Comparison of ENCODE assay signal across 8 cellular contexts in genomic region chr4:158253350-158253980, GRCh38. TPM values are rescaled to one million over a fixed set of nuclear protein-coding genes. Genes with fewer than 3 reads are reported as not detected.
DNase-seq lines count a peak whose midpoint lies in the region; ATAC-seq and TF ChIP-seq lines count a peak whose summit lies in the region.

No MANE protein-coding gene starts in this region.

- TF ChIP-seq CTCF in progenitor cell of endocrine pancreas (IDR thresholded peaks at IDR 0.05; ENCODE audit: unreplicated experiment) = peak; percentile 71

- CTCF ChIA-PET in activated naive CD4-positive, alpha-beta T cell treated with anti-CD3 and anti-CD28 coated beads for 36 hours (lab: Charles Lee) = interaction anchor here (1.0 to 1.4 kb wide), 2 partner anchors 11 to 34 kb away, joined by 3 read pairs; no protein-coding TSS in a partner anchor

- ATAC-seq in GM19455 (IDR thresholded peaks at IDR 0.05; ENCODE audit: unreplicated experiment) = peak; percentile 78
- ATAC-seq in HG03439 (IDR thresholded peaks at IDR 0.05; ENCODE audit: unreplicated experiment) = peak; percentile 83

- intact Hi-C loops in activated naive CD4-positive, alpha-beta T cell treated with anti-CD3 and anti-CD28 coated beads for 36 hours (cut with micrococcal nuclease) = loop anchor here (1.0 to 10.0 kb wide), 6 partner anchors 81 to 949 kb away; partner anchors contain the start of gene GASK1B

- peaks cover 18% of the 10 kb centered on the region for H3K27me3 Mint-ChIP-seq in activated naive CD4-positive, alpha-beta T cell treated with anti-CD3 and anti-CD28 coated beads for 36 hours (ENCODE audit: low read depth)
- H3K27me3 Mint-ChIP-seq in progenitor cell of endocrine pancreas = no peaks in the 10 kb centered on the region

- peak; percentile 62 for DNase-seq in EL
- peak; percentile 78 for DNase-seq in NCI-H69 (lab: John Stamatoyannopoulos, UW)
- DNase-seq in activated naive CD4-positive, alpha-beta T cell treated with anti-CD3 and anti-CD28 coated beads for 36 hours = peak; percentile 76
- peak; percentile 29 for DNase-seq in glomerular endothelial cell (ENCODE audit: extremely low read depth, low read depth, low spot score)
- DNase-seq in progenitor cell of endocrine pancreas (ENCODE audit: low spot score, unreplicated experiment) = peak; percentile 17
- no peak for DNase-seq in GM19238 (ENCODE audit: insufficient read length, low spot score)

- H3K9me3 Mint-ChIP-seq in activated naive CD4-positive, alpha-beta T cell treated with anti-CD3 and anti-CD28 coated beads for 36 hours = no peaks in the 10 kb centered on the region
- no peaks in the 10 kb centered on the region for H3K9me3 Mint-ChIP-seq in progenitor cell of endocrine pancreas (ENCODE audit: low read depth)

- H3K27ac Mint-ChIP-seq in activated naive CD4-positive, alpha-beta T cell treated with anti-CD3 and anti-CD28 coated beads for 36 hours = no peak overlapping the region
- no peak overlapping the region for H3K27ac Mint-ChIP-seq in progenitor cell of endocrine pancreas

- no peak overlapping the region for H3K4me3 Mint-ChIP-seq in activated naive CD4-positive, alpha-beta T cell treated with anti-CD3 and anti-CD28 coated beads for 36 hours
- H3K4me3 Mint-ChIP-seq in progenitor cell of endocrine pancreas (ENCODE audit: low read depth) = no peak overlapping the region

- H3K4me1 Mint-ChIP-seq in activated naive CD4-positive, alpha-beta T cell treated with anti-CD3 and anti-CD28 coated beads for 36 hours (ENCODE audit: low read depth) = peaks cover 7% of the 10 kb centered on the region
- H3K4me1 Mint-ChIP-seq in progenitor cell of endocrine pancreas (ENCODE audit: low read depth) = no peaks in the 10 kb centered on the region

- no peaks in the 10 kb centered on the region for H3K36me3 Mint-ChIP-seq in activated naive CD4-positive, alpha-beta T cell treated with anti-CD3 and anti-CD28 coated beads for 36 hours (ENCODE audit: low read depth)
- no peaks in the 10 kb centered on the region for H3K36me3 Mint-ChIP-seq in progenitor cell of endocrine pancreas (ENCODE audit: insufficient read depth)

RNA-seq across cellular contexts. Expression of gene TMEM144, which starts 43.2 kb away (rescaled TPM):
- under 1 TPM in 1 of 2 experiments, not detected in 1; 0.31 TPM for total RNA-seq in activated naive CD4-positive, alpha-beta T cell treated with anti-CD3 and anti-CD28 coated beads for 36 hours
- total RNA-seq in glomerular endothelial cell (2.7 and 8.7 TPM in 2 replicates), progenitor cell of endocrine pancreas (11.9 and 15.4 TPM in 2 replicates)
